13 cellular contexts compared by ENCODE assay signal in genomic region chr20:3350412-3350811, GRCh38. TPM values are rescaled to one million over a fixed set of nuclear protein-coding genes. Genes with fewer than 3 reads are reported as not detected.
DNase-seq lines count a peak whose midpoint lies in the region; ATAC-seq and TF ChIP-seq lines count a peak whose summit lies in the region.
"Had no signal": no experiment of that assay in that cellular context is flagged by ENCODE, and none has a peak within 500 bp of the region (broad histone marks: within the 10 kb centered on the region; RNA-seq: fewer than 3 reads in every experiment).

No MANE protein-coding gene starts in this region.

- no peaks in the 10 kb centered on the region for H3K27me3 ChIP-seq in upper lobe of right lung

- no peak overlapping the region for H3K4me3 ChIP-seq in upper lobe of right lung
- H3K4me3 ChIP-seq: A549, GM23248 had no signal

- H3K36me3 ChIP-seq in upper lobe of right lung = peaks cover 36% of the 10 kb centered on the region

- H3K4me1 ChIP-seq in upper lobe of right lung = peaks cover 4% of the 10 kb centered on the region
- H3K4me1 ChIP-seq: A549 had no signal

- no peaks in the 10 kb centered on the region for H3K9me3 ChIP-seq in upper lobe of right lung
- H3K9me3 ChIP-seq: A549 had no signal

- H3K27ac ChIP-seq in upper lobe of right lung = peak overlapping the region; percentile 7
- H3K27ac ChIP-seq: A549, GM23248 had no signal

- intact Hi-C loops in upper lobe of right lung (cut with DNase I) = no loop called here

- ATAC-seq in upper lobe of right lung = peak; percentile 51
- ATAC-seq: A549; CD8-positive, alpha-beta T cell; HCT116 had no signal

- DNase-seq in Kasumi-1 (lab: John Stamatoyannopoulos, UW) (peak; percentile 17 to 33), OCI-M1 (lab: John Stamatoyannopoulos, UW) (peak; percentile 60), amniotic epithelial cell (ENCODE audit: low read depth) (peak; percentile 31), upper lobe of right lung (no peak), Ammon's horn (ENCODE audit: low spot score) (no peak), DMS153 (lab: John Stamatoyannopoulos, UW) (no peak)
- DNase-seq: CD8-positive, alpha-beta T cell; COR-L47; DND-41; GDM1; GM23248 had no signal

- TF ChIP-seq CTCF in upper lobe of right lung (IDR thresholded peaks at IDR 0.05) = no peak

RNA-seq across cellular contexts. Expression of gene DNAAF9, which starts 57.1 kb away (rescaled TPM):
- 24.8 TPM for total RNA-seq in upper lobe of right lung

Comparison
In these comparisons a context has a peak if more than half of its experiments do, and no peak if none do; other contexts are left out.
1. DNase-seq: peak in Kasumi-1 (2 of 2), OCI-M1 (single experiment) and amniotic epithelial cell (single experiment); none in upper lobe of right lung (single experiment), Ammon's horn (single experiment) and DMS153 (single experiment).